In the genomic region with DNA sequence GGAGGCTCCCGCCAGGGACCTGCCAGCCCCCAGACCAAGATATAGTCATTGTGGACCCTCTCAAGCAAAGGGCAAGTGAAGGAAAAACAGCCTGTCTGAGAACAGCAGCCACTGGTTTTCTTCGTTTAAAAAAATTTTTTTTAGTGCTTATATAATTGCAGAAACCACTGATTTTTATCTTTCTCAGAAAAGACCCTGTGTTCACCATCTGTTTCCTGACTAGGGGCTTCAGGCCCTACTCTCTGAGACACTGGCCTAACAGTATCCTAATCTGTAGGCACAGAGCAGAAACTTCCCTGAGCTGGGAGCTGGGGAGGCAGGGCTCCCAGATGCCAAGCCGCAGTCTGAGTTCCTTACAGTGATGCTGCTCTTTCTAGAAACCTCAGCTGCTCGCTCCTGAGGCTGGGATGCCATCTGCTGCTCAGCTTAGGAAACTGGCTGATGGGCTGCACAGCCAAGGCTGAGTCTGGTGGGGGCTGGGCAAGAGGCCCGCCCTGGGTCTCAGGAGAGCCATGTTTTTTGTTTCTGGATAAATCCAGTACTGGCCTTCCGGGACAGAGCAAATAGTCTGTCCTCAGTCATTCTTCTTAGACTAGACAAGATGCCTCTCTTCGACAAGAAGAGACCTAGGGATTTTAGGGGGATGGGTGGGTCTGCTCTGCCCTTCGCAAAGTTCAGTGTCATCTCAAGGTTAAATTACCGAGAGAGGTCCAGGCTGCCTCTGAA, we compare ENCODE assay signal across 8 cellular contexts. TPM values are rescaled to one million over a fixed set of nuclear protein-coding genes. Genes with fewer than 3 reads are reported as not detected.
DNase-seq lines count a peak whose midpoint lies in the region; ATAC-seq, FAIRE-seq and TF ChIP-seq lines count a peak whose summit lies in the region.

No MANE protein-coding gene starts in this region.

- DNase-seq in NCI-H524 (lab: John Stamatoyannopoulos, UW) (peak; percentile 89 to 94), left lung (peak; percentile 85 to 86)
- DNase-seq in activated CD4-positive, alpha-beta T cell treated with anti-CD3 and anti-CD28 coated beads for 24 hours (ENCODE audit: low read depth in 2 of 2): peak; percentile 43 to 47
- peak; percentile 77 for DNase-seq in stimulated activated CD4-positive, alpha-beta T cell treated with anti-CD3 and anti-CD28 coated beads, Interleukin-4, amount 100 ng/mL, for 24 hours

- no peaks in the 10 kb centered on the region for H3K4me1 ChIP-seq in left lung

- no peaks in the 10 kb centered on the region for H3K9me3 ChIP-seq in left lung

- intact Hi-C loops in left lung (cut with DNase I): no loop called here

- TF ChIP-seq POLR2A in GM18505 (IDR thresholded peaks at IDR 0.05; ENCODE audit: borderline replicate concordance, extremely low read depth, insufficient read depth, insufficient read length): no peak

- no peaks in the 10 kb centered on the region for H3K27me3 ChIP-seq in left lung

- H3K4me3 ChIP-seq in left lung: no peak overlapping the region

- FAIRE-seq in A204.1 (lab: Jason Lieb, UNC): peak; percentile 59

- no peaks in the 10 kb centered on the region for H3K36me3 ChIP-seq in left lung

- peak overlapping the region; percentile 61 for H3K27ac ChIP-seq in cingulate gyrus (ENCODE audit: low read depth, low read length)
- H3K27ac ChIP-seq in left lung: no peak overlapping the region

- ATAC-seq in GM18505 (IDR thresholded peaks at IDR 0.05; ENCODE audit: unreplicated experiment) (peak; percentile 82), HG03354 (IDR thresholded peaks at IDR 0.05; ENCODE audit: poor library complexity, severe bottlenecking, unreplicated experiment) (peak; percentile 76), left lung (peak; percentile 100)

- TF ChIP-seq CTCF in left lung (IDR thresholded peaks at IDR 0.05): peak; percentile 78 to 84

RNA-seq across cellular contexts. Expression of gene MATR3, which starts 31.0 kb away (rescaled TPM):
- total RNA-seq in left lung: 100 to 1,000 TPM; 171 to 177 TPM
